8 cellular contexts compared by ENCODE assay signal in genomic region chr9:37485389-37486255, GRCh38. TPM values are rescaled to one million over a fixed set of nuclear protein-coding genes. Genes with fewer than 3 reads are reported as not detected.
DNase-seq lines count a peak whose midpoint lies in the region; FAIRE-seq and TF ChIP-seq lines count a peak whose summit lies in the region.

POLR1E (plus strand) TSS chr9:37485948; CDS start chr9:37486048, 100 bp downstream.

- H3K4me3 ChIP-seq in HFF-Myc (replicated peaks; ENCODE audit: low read depth, low read length) (peak within 1 kb of the TSS; percentile 99), neutrophil (ENCODE audit: low read depth in 1 of 2, low read length in 1 of 2) (peak within 1 kb of the TSS; percentile 68 to 73)

- FAIRE-seq in frontal cortex (lab: Jason Lieb, UNC), result no peak

- TF ChIP-seq CTCF in HFF-Myc (IDR thresholded peaks at IDR 0.05; ENCODE audit: low read depth, low read length, missing control alignments), result no peak
- no peak for TF ChIP-seq CTCF in neutrophil (IDR thresholded peaks at IDR 0.05)
- TF ChIP-seq CTCF in subcutaneous adipose tissue (IDR thresholded peaks at IDR 0.05; ENCODE audit: low read depth), result no peak

- in situ Hi-C loops in SK-MEL-5 (cut with HindIII; ENCODE audit: low pct_unique_long_range_greater_than_20kb, low sequenced_read_pairs), result no loop called here

- no peaks in the 10 kb centered on the region for H3K36me3 ChIP-seq in neutrophil

- no peaks in the 10 kb centered on the region for H3K9me3 ChIP-seq in neutrophil

- peaks cover 13% of the 10 kb centered on the region for H3K27me3 ChIP-seq in neutrophil

- peak within 1 kb of the TSS; percentile 42 for H3K27ac ChIP-seq in neutrophil

- DNase-seq in GM04503 (ENCODE audit: low read depth), result peak; percentile 56
- DNase-seq in HFF-Myc (ENCODE audit: extremely low read depth, low read depth), result peak; percentile 87
- peak; percentile 98 for DNase-seq in NAMALWA (ENCODE audit: low spot score)
- peak; percentile 92 for DNase-seq in SK-MEL-5 (ENCODE audit: low read depth, low spot score)
- peak; percentile 96 for DNase-seq in activated naive CD4-positive, alpha-beta T cell treated with Interleukin-2 at 50 U/mL for 16 hours
- DNase-seq in frontal cortex (ENCODE audit: low spot score in 2 of 2), result peak; percentile 89 to 98

- H3K4me1 ChIP-seq in neutrophil (ENCODE audit: control insufficient read depth in 1 of 2, insufficient read depth in 1 of 2, low read depth in 1 of 2, low read length in 1 of 2), result peaks cover 17 to 18% of the 10 kb centered on the region in 2 experiments

RNA-seq across cellular contexts. Expression of gene POLR1E, which starts in this region (rescaled TPM):
- total RNA-seq in SK-MEL-5 (2014; rRNA removed; shearing (Covaris generic)), result 44.0 and 51.3 TPM in 2 replicates
- 30.7 and 34.0 TPM in 2 replicates for polyA plus RNA-seq in SK-MEL-5 (2015; cell fraction: cytosol; rRNA removed)
- polyA plus RNA-seq in SK-MEL-5 (2015; cell fraction: nucleus; rRNA removed), result 10.8 and 15.9 TPM in 2 replicates
- 40.4 TPM for total RNA-seq in frontal cortex
- total RNA-seq in subcutaneous adipose tissue, result 10 to 100 TPM; 22.9 to 38.6 (median 27.5) TPM

Comparison
In these comparisons a context has a peak if more than half of its experiments do, and no peak if none do; other contexts are left out.
1. Peak in every context shown above with its lines: DNase-seq, H3K4me3 ChIP-seq and H3K27ac ChIP-seq.